In the genomic region with DNA sequence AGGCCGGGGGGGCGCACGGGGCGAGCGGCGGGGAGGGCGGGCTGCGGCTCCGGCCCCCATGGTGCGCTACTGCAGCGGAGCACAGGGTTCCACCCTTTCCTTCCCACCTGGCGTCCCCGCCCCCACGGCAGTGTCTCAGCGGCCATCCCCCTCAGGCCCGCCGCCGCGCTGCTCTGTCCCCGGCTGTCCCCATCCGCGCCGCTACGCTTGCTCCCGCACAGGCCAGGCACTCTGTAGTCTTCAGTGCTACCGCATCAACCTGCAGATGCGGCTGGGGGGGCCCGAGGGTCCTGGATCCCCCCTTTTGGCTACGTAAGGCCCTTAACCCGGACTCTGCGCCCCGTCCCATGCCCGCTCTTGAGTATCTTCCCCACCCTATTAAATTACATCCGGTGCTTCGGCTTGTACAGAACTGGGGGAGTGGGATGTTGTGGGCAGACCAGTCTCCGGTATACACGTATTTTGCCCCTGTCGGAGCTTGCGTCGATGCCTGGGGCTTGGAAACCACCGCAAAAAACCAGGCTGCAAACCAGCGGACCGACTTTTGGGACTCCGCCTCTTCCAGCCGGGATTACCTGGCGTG, we compare ENCODE assay signal across 8 cellular contexts. TPM values are rescaled to one million over a fixed set of nuclear protein-coding genes. Genes with fewer than 3 reads are reported as not detected.
A peak's percentile ranks its signal among the peaks of the same experiment; 100 is the strongest.
DNase-seq lines count a peak whose midpoint lies in the region; TF ChIP-seq lines count a peak whose summit lies in the region.

No MANE protein-coding gene starts in this region.

- no peaks in the 10 kb centered on the region for H3K9me3 ChIP-seq in mesenchymal stem cell (ENCODE audit: control insufficient read depth, low read length)

- H3K4me1 Mint-ChIP-seq in HFFc6 (ENCODE audit: low read depth) = peaks cover 44% of the 10 kb centered on the region

- H3K4ac ChIP-seq in mesenchymal stem cell (ENCODE audit: low read depth in 1 of 2, low read length in 2 of 2) = peak overlapping the region; percentile 77 to 84

- peak; percentile 68 for TF ChIP-seq POLR2A in GM15510 (IDR thresholded peaks at IDR 0.05; ENCODE audit: borderline replicate concordance, extremely low read depth, insufficient read length)

- peak overlapping the region; percentile 92 for H3K9ac ChIP-seq in mesenchymal stem cell (ENCODE audit: low read length)

- WGBS in mesenchymal stem cell = under 1% methylated on average over 39 of the region's 46 CpGs

- peaks cover 20 to 29% of the 10 kb centered on the region in 2 experiments for H3K36me3 ChIP-seq in mesenchymal stem cell (ENCODE audit: control insufficient read depth in 1 of 2, insufficient read depth in 2 of 2, low read depth in 1 of 2, low read length in 2 of 2)

- no peak overlapping the region for H2BK12ac ChIP-seq in mesenchymal stem cell (ENCODE audit: low read length in 2 of 2)

- peaks cover 11% of the 10 kb centered on the region for H3K4me1 ChIP-seq in mesenchymal stem cell (ENCODE audit: control insufficient read depth, insufficient read depth, low read depth, low read length)

- peaks cover 9% of the 10 kb centered on the region for H3K36me3 Mint-ChIP-seq in HFFc6 (ENCODE audit: low read depth)

- H3K4me2 ChIP-seq in mesenchymal stem cell (ENCODE audit: low read length, poor library complexity, severe bottlenecking) = peak overlapping the region; percentile 87

- DNase-seq in HFFc6 (peak; percentile 20), NCI-H146 (lab: John Stamatoyannopoulos, UW) (peak; percentile 91), mesenchymal stem cell (peak; percentile 60), foreskin melanocyte (no peak)
- DNase-seq in activated CD4-positive, alpha-beta T cell treated with anti-CD3 and anti-CD28 coated beads for 4 hours = peak; percentile 76 to 86
- peak; percentile 79 to 80 for DNase-seq in stimulated activated CD8-positive, alpha-beta memory T cell treated with anti-CD3 and anti-CD28 coated beads, Interleukin-15, amount 100 ng/mL, for 48 hours (ENCODE audit: low read depth in 2 of 2)

- TF ChIP-seq CTCF in HFFc6 (IDR thresholded peaks at IDR 0.05) = no peak

- H3K9me3 Mint-ChIP-seq in HFFc6 = no peaks in the 10 kb centered on the region

- peak overlapping the region; percentile 57 to 87 for H3K4me3 ChIP-seq in mesenchymal stem cell (ENCODE audit: insufficient read depth in 1 of 2, low read depth in 1 of 2, low read length in 2 of 2)

- peaks cover 36% of the 10 kb centered on the region for H3K79me1 ChIP-seq in mesenchymal stem cell (replicated peaks; ENCODE audit: low read length, poor library complexity, severe bottlenecking)

- H3K27ac ChIP-seq in cingulate gyrus (ENCODE audit: low read depth, low read length) (peak overlapping the region; percentile 91), mesenchymal stem cell (ENCODE audit: low read length, poor library complexity, severe bottlenecking) (peak overlapping the region; percentile 93)

- H3K27me3 ChIP-seq in mesenchymal stem cell (ENCODE audit: control insufficient read depth in 1 of 2, insufficient read depth in 1 of 2, low read length in 2 of 2) = no peaks in the 10 kb centered on the region

- peak overlapping the region in 1 of 2 experiments; percentile 30 for H3K14ac ChIP-seq in mesenchymal stem cell (ENCODE audit: low read length in 2 of 2)

- peak overlapping the region; percentile 89 for H2BK5ac ChIP-seq in mesenchymal stem cell (ENCODE audit: low read depth, low read length, poor library complexity, severe bottlenecking)

- peak overlapping the region; percentile 63 for H4K8ac ChIP-seq in mesenchymal stem cell (ENCODE audit: low read length)

- H3K27ac Mint-ChIP-seq in HFFc6 = peak overlapping the region; percentile 88

- H2AFZ ChIP-seq in mesenchymal stem cell (ENCODE audit: low read depth, low read length) = peak overlapping the region; percentile 44

- no peaks in the 10 kb centered on the region; the same call in none of the 2 replicates for H3K27me3 Mint-ChIP-seq in HFFc6 (ENCODE audit: insufficient read depth)

- no peak overlapping the region for H3K23ac ChIP-seq in mesenchymal stem cell (ENCODE audit: low read length in 2 of 2)

- peak overlapping the region; percentile 94 for H3K4me3 Mint-ChIP-seq in HFFc6

- no peak overlapping the region for H2AK5ac ChIP-seq in mesenchymal stem cell (ENCODE audit: low read length, severe bottlenecking)

- peak overlapping the region; percentile 36 for H4K91ac ChIP-seq in mesenchymal stem cell (ENCODE audit: low read length)

- H2BK15ac ChIP-seq in mesenchymal stem cell (ENCODE audit: low read depth, poor library complexity, severe bottlenecking) = peak overlapping the region; percentile 82

- peak overlapping the region; percentile 60 to 70 for H3K18ac ChIP-seq in mesenchymal stem cell (ENCODE audit: low read depth in 1 of 2, low read length in 2 of 2)

- H2BK120ac ChIP-seq in mesenchymal stem cell (ENCODE audit: low read depth, low read length) = peak overlapping the region; percentile 71

RNA-seq across cellular contexts. Expression of a gene that starts 0.6 kb away (rescaled TPM):
- 10 to 100 TPM; 51.0 to 73.1 (median 56.7) TPM for total RNA-seq in HFFc6 (2021; fragmentation: NEBNext Ultra II Directional; extraction: Animal tissue kit (Norgen Biotek cat#: 25700))
- 90.3 TPM for polyA plus RNA-seq in mesenchymal stem cell (2013, experiment 1 of 2)
- polyA plus RNA-seq in mesenchymal stem cell (2013, experiment 2 of 2) = 87.0 TPM

RNA-seq across cellular contexts. Expression of a gene that starts 2.8 kb away (rescaled TPM):
- 10 to 100 TPM; 18.4 to 26.9 (median 21.4) TPM for total RNA-seq in HFFc6 (2021; fragmentation: NEBNext Ultra II Directional; extraction: Animal tissue kit (Norgen Biotek cat#: 25700))
- 18.1 TPM for polyA plus RNA-seq in mesenchymal stem cell (2013, experiment 1 of 2)
- polyA plus RNA-seq in mesenchymal stem cell (2013, experiment 2 of 2) = 17.7 TPM

RNA-seq across cellular contexts. Expression of a gene that starts 7.5 kb away (rescaled TPM):
- total RNA-seq in HFFc6 (2021; fragmentation: NEBNext Ultra II Directional; extraction: Animal tissue kit (Norgen Biotek cat#: 25700)) = 10 to 100 TPM; 51.4 to 68.9 (median 62.5) TPM
- polyA plus RNA-seq in mesenchymal stem cell (2013, experiment 1 of 2) = 68.5 TPM
- 70.5 TPM for polyA plus RNA-seq in mesenchymal stem cell (2013, experiment 2 of 2)

RNA-seq across cellular contexts. Expression of a gene that starts 14.8 kb away (rescaled TPM):
- total RNA-seq in HFFc6 (2021; fragmentation: NEBNext Ultra II Directional; extraction: Animal tissue kit (Norgen Biotek cat#: 25700)) = 100 to 1,000 TPM in 2 of 6 experiments, 10 to 100 TPM in 4; 74.5 to 120 (median 97.7) TPM
- 124 TPM for polyA plus RNA-seq in mesenchymal stem cell (2013, experiment 1 of 2)
- polyA plus RNA-seq in mesenchymal stem cell (2013, experiment 2 of 2) = 133 TPM

RNA-seq across cellular contexts. Expression of a gene that starts 15.9 kb away (rescaled TPM):
- total RNA-seq in HFFc6 (2021; fragmentation: NEBNext Ultra II Directional; extraction: Animal tissue kit (Norgen Biotek cat#: 25700)) = 10 to 100 TPM; 12.7 to 14.8 (median 13.6) TPM
- 8.7 TPM for polyA plus RNA-seq in mesenchymal stem cell (2013, experiment 1 of 2)
- 8.2 TPM for polyA plus RNA-seq in mesenchymal stem cell (2013, experiment 2 of 2)
